11 cellular contexts compared by ENCODE assay signal in the genomic region with DNA sequence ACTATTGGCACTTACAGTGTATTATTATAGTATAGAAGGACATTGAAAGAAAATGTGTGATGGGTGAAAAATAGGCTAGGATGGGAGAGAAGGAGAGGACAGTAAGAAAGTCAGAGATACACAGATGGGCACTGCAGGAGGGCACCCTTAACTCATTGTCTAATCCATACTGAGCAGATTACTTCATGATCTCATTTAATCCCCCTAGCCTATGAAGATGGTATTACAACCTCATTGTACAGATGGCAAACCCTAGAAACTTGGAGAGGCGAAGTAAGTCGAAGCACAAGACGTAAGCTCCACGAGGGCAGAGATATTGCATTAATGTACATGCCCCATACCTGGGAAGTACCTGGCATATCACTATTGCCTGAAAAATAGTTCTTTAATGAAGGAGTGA.
DNase-seq lines count a peak whose midpoint lies in the region; ATAC-seq and TF ChIP-seq lines count a peak whose summit lies in the region.
"Had no signal": no experiment of that assay in that cellular context is flagged by ENCODE, and none has a peak within 500 bp of the region (broad histone marks: within the 10 kb centered on the region; RNA-seq: fewer than 3 reads in every experiment).

No MANE protein-coding gene starts in this region.

- no peak overlapping the region for H3K27ac Mint-ChIP-seq in progenitor cell of endocrine pancreas
- H3K27ac Mint-ChIP-seq: dendritic cell treated with granulocyte-macrophage colony-stimulating factor and Interleukin-4, amounts not matched to agents 40 ng/mL and 50 ng/mL, for 4 days had no signal

- TF ChIP-seq CTCF in brain microvascular endothelial cell (IDR thresholded peaks at IDR 0.05; ENCODE audit: low read depth, low read length, missing control alignments) (peak; percentile 40), progenitor cell of endocrine pancreas (IDR thresholded peaks at IDR 0.05; ENCODE audit: unreplicated experiment) (peak; percentile 38), tibial artery (IDR thresholded peaks at IDR 0.05) (no peak), GM10266 (IDR thresholded peaks at IDR 0.05; ENCODE audit: control insufficient read depth, insufficient read depth, low read depth, missing control alignments) (no peak)

- no peaks in the 10 kb centered on the region for H3K9me3 Mint-ChIP-seq in progenitor cell of endocrine pancreas (ENCODE audit: low read depth)
- H3K9me3 Mint-ChIP-seq: dendritic cell treated with granulocyte-macrophage colony-stimulating factor and Interleukin-4, amounts not matched to agents 40 ng/mL and 50 ng/mL, for 4 days had no signal

- intact Hi-C loops in tibial artery (cut with DNase I; ENCODE audit: low total_unique reads) = no loop called here

- H3K27me3 Mint-ChIP-seq in progenitor cell of endocrine pancreas = peaks cover 4% of the 10 kb centered on the region
- H3K27me3 Mint-ChIP-seq: dendritic cell treated with granulocyte-macrophage colony-stimulating factor and Interleukin-4, amounts not matched to agents 40 ng/mL and 50 ng/mL, for 4 days had no signal

- ATAC-seq in HG03521 (IDR thresholded peaks at IDR 0.05; ENCODE audit: unreplicated experiment) = no peak

- H3K27me3 ChIP-seq in brain microvascular endothelial cell (replicated peaks) (no peaks in the 10 kb centered on the region), tibial artery (no peaks in the 10 kb centered on the region)
- H3K27me3 ChIP-seq: BLaER1 had no signal

- H3K4me1 ChIP-seq in tibial artery = no peaks in the 10 kb centered on the region

- DNase-seq in NCI-H748 (lab: John Stamatoyannopoulos, UW; ENCODE audit: unreplicated experiment) (peak; percentile 28), NCI-H748 treated with DMSO at 0.1 percent for 48 hours (lab: John Stamatoyannopoulos, UW) (no peak), HPDE6-E6E7 (ENCODE audit: extremely low spot score) (peak; percentile 8), brain microvascular endothelial cell (no peak), progenitor cell of endocrine pancreas (ENCODE audit: low spot score, unreplicated experiment) (no peak), tibial artery (no peak), GM10266 (ENCODE audit: extremely low spot score) (no peak)
- DNase-seq: NCI-H226 had no signal

- H3K27ac ChIP-seq in brain microvascular endothelial cell = no peak overlapping the region
- H3K27ac ChIP-seq in tibial artery = no peak overlapping the region
- H3K27ac ChIP-seq: BLaER1 had no signal

- H3K36me3 ChIP-seq in brain microvascular endothelial cell (replicated peaks) = no peaks in the 10 kb centered on the region
- H3K36me3 ChIP-seq in tibial artery = no peaks in the 10 kb centered on the region
- H3K36me3 ChIP-seq: BLaER1 had no signal

- H3K4me3 ChIP-seq in brain microvascular endothelial cell (ENCODE audit: low read depth, low read length) = no peak overlapping the region
- H3K4me3 ChIP-seq in tibial artery = no peak overlapping the region
- H3K4me3 ChIP-seq: BLaER1 had no signal

- H3K4me1 Mint-ChIP-seq in progenitor cell of endocrine pancreas (ENCODE audit: low read depth) = no peaks in the 10 kb centered on the region

- in situ Hi-C loops in brain microvascular endothelial cell (cut with HindIII; ENCODE audit: low pct_ligation_motif_present, low sequenced_read_pairs) = no loop called here

- H3K9me3 ChIP-seq in tibial artery = no peaks in the 10 kb centered on the region
- H3K9me3 ChIP-seq: BLaER1 had no signal

- H3K36me3 Mint-ChIP-seq in progenitor cell of endocrine pancreas (ENCODE audit: insufficient read depth) = no peaks in the 10 kb centered on the region

- H3K4me3 Mint-ChIP-seq in progenitor cell of endocrine pancreas (ENCODE audit: low read depth) = no peak overlapping the region
- H3K4me3 Mint-ChIP-seq: dendritic cell treated with granulocyte-macrophage colony-stimulating factor and Interleukin-4, amounts not matched to agents 40 ng/mL and 50 ng/mL, for 4 days had no signal

Comparison
In these comparisons a context has a peak if more than half of its experiments do, and no peak if none do; other contexts are left out.
1. DNase-seq: peak in NCI-H748 (single experiment) and HPDE6-E6E7 (single experiment); none in NCI-H748 treated with DMSO at 0.1 percent for 48 hours (single experiment), brain microvascular endothelial cell (single experiment), progenitor cell of endocrine pancreas (single experiment), tibial artery (0 of 2) and GM10266 (single experiment).
2. CTCF ChIP-seq: peak in brain microvascular endothelial cell (single experiment) and progenitor cell of endocrine pancreas (single experiment); none in tibial artery (0 of 2) and GM10266 (single experiment).